ENCODE assay signal across 23 cellular contexts in genomic region chr1:152960452-152961044, GRCh38. TPM values are rescaled to one million over a fixed set of nuclear protein-coding genes. Genes with fewer than 3 reads are reported as not detected.
DNase-seq lines count a peak whose midpoint lies in the region; ATAC-seq, FAIRE-seq and TF ChIP-seq lines count a peak whose summit lies in the region.
"Had no signal": no experiment of that assay in that cellular context is flagged by ENCODE, and none has a peak within 500 bp of the region (broad histone marks: within the 10 kb centered on the region; RNA-seq: fewer than 3 reads in every experiment).

No MANE protein-coding gene starts in this region.

- CTCF ChIA-PET in H1 (lab: Charles Lee; ENCODE audit: partially characterized antibody), result interaction anchor here (0.6 to 7.9 kb wide), 20 partner anchors 8 to 263 kb away, joined by 3 to 114 read pairs (median 3); partner anchors contain the start of gene SPRR2B
- CTCF ChIA-PET in naive thymus-derived CD4-positive, alpha-beta T cell (lab: Charles Lee), result no interaction called here

- H3K18ac ChIP-seq in H1 (ENCODE audit: extremely low read depth, low read length), result no peak overlapping the region

- ATAC-seq in naive thymus-derived CD4-positive, alpha-beta T cell, result no peak
- ATAC-seq: gastrocnemius medialis had no signal

- no peaks in the 10 kb centered on the region for H3K36me3 Mint-ChIP-seq in naive thymus-derived CD4-positive, alpha-beta T cell
- H3K36me3 Mint-ChIP-seq: activated naive CD8-positive, alpha-beta T cell had no signal

- H3K4me2 ChIP-seq in H1 (ENCODE audit: insufficient read depth in 1 of 2, low read depth in 2 of 2, low read length in 2 of 2), result no peak overlapping the region

- no peaks in the 10 kb centered on the region for H3K27me3 ChIP-seq in H1 (replicated peaks in 1 of 4; ENCODE audit: control insufficient read depth in 3 of 4, extremely low read depth in 1 of 4, insufficient read depth in 3 of 4, low read length in 3 of 4)
- no peaks in the 10 kb centered on the region for H3K27me3 ChIP-seq in BE2C
- H3K27me3 ChIP-seq in naive thymus-derived CD4-positive, alpha-beta T cell (ENCODE audit: control insufficient read depth in 2 of 2, insufficient read depth in 2 of 2, low read length in 2 of 2), result no peaks in the 10 kb centered on the region
- H3K27me3 ChIP-seq: cardiac muscle cell, gastrocnemius medialis, MG63, ovary had no signal

- H3K23ac ChIP-seq in H1 (ENCODE audit: insufficient read length), result no peak overlapping the region

- DNase-seq in M059J (ENCODE audit: low read depth), result peak; percentile 5
- peak in 1 of 2 experiments; percentile 68 for DNase-seq in H1 (ENCODE audit: low read depth in 1 of 2, low spot score in 2 of 2)
- DNase-seq in H54 (ENCODE audit: insufficient read length, low spot score), result no peak
- no peak for DNase-seq in BE2C
- no peak for DNase-seq in stimulated activated naive CD4-positive, alpha-beta T cell treated with Interleukin-2 at 50 U/mL for 16 hours (lab: John Stamatoyannopoulos, UW)
- no peak for DNase-seq in naive thymus-derived CD4-positive, alpha-beta T cell
- DNase-seq: activated CD4-positive, CD25-positive, alpha-beta regulatory T cell treated with anti-CD3 and anti-CD28 coated beads, Interleukin-2, amount 50 U/mL, for 72 hours; Calu3; effector CD8-positive, alpha-beta T cell; gastrocnemius medialis; MG63; NCI-H2171; ovary; small intestine; T-helper 1 cell had no signal

- H3K14ac ChIP-seq in H1 (ENCODE audit: insufficient read length), result no peak overlapping the region

- 83% methylated on average over 10 of the region's 10 CpGs; no CpG with 5 or more reads in 1 of the 2 experiments for WGBS in H1 (ENCODE audit: extremely low coverage in 1 of 2, insufficient coverage in 1 of 2, insufficient read length in 1 of 2, insufficient replicate concordance in 2 of 2, low coverage in 1 of 2, low lambda C conversion rate in 2 of 2, missing lambda C conversion rate in 1 of 2), 2 experiments

- H3K4me3 Mint-ChIP-seq in naive thymus-derived CD4-positive, alpha-beta T cell, result no peak overlapping the region
- H3K4me3 Mint-ChIP-seq: activated naive CD8-positive, alpha-beta T cell had no signal

- no peaks in the 10 kb centered on the region for H3K79me1 ChIP-seq in H1 (ENCODE audit: low read depth, low read length)

- no peaks in the 10 kb centered on the region for H3K79me2 ChIP-seq in H1 (ENCODE audit: control insufficient read depth in 1 of 2, insufficient read depth in 2 of 2, low read length in 2 of 2)

- peak; percentile 85 to 90 for TF ChIP-seq RAD21 in H1 (IDR thresholded peaks at IDR 0.05 in 1 of 2, conservative IDR thresholded peaks at IDR 0.05 in 1 of 2; ENCODE audit: low read depth in 2 of 2, low read length in 2 of 2)

- no peaks in the 10 kb centered on the region for H3K4me1 ChIP-seq in H1 (replicated peaks in 1 of 4; ENCODE audit: control insufficient read depth in 3 of 4, insufficient read depth in 4 of 4, low read length in 3 of 4)
- H3K4me1 ChIP-seq in BE2C, result no peaks in the 10 kb centered on the region
- no peaks in the 10 kb centered on the region for H3K4me1 ChIP-seq in naive thymus-derived CD4-positive, alpha-beta T cell (ENCODE audit: control insufficient read depth in 2 of 2, insufficient read depth in 2 of 2, low read length in 2 of 2)
- H3K4me1 ChIP-seq: gastrocnemius medialis had no signal

- H4K20me1 ChIP-seq in H1 (replicated peaks in 1 of 2; ENCODE audit: control insufficient read depth in 1 of 2, insufficient read depth in 2 of 2, low read length in 2 of 2), result no peaks in the 10 kb centered on the region

- no peak overlapping the region for H2BK5ac ChIP-seq in H1 (ENCODE audit: low read depth, low read length)

- peaks cover 0 to 26% (median 10%) of the 10 kb centered on the region in 5 donors for H3K27me3 Mint-ChIP-seq in naive thymus-derived CD4-positive, alpha-beta T cell

- no peak overlapping the region for H3K4ac ChIP-seq in H1 (replicated peaks; ENCODE audit: insufficient read length, low read depth, low read length)

- H3K36me3 ChIP-seq in H1 (ENCODE audit: control insufficient read depth in 2 of 4, insufficient read depth in 4 of 4, low read length in 3 of 4) (no peaks in the 10 kb centered on the region), BE2C (no peaks in the 10 kb centered on the region)
- no peaks in the 10 kb centered on the region for H3K36me3 ChIP-seq in naive thymus-derived CD4-positive, alpha-beta T cell (ENCODE audit: control insufficient read depth in 2 of 3, insufficient read depth in 3 of 3, low read length in 3 of 3)
- H3K36me3 ChIP-seq: cardiac muscle cell, gastrocnemius medialis, MG63, ovary had no signal

- no peak for TF ChIP-seq EP300 in H1 (IDR thresholded peaks at IDR 0.05; ENCODE audit: borderline replicate concordance in 1 of 2, low read depth in 2 of 2, low read length in 2 of 2)

- H3K4me3 ChIP-seq in H1 (ENCODE audit: extremely low read depth in 1 of 4, insufficient read depth in 2 of 4, low read depth in 3 of 4, low read length in 4 of 4) (no peak overlapping the region), BE2C (ENCODE audit: low read depth, low read length) (no peak overlapping the region)
- H3K4me3 ChIP-seq in naive thymus-derived CD4-positive, alpha-beta T cell (ENCODE audit: low read length), result no peak overlapping the region
- H3K4me3 ChIP-seq: cardiac muscle cell, gastrocnemius medialis, MG63, ovary had no signal

- H3K4me1 Mint-ChIP-seq in naive thymus-derived CD4-positive, alpha-beta T cell, result no peaks in the 10 kb centered on the region

- intact Hi-C loops in naive thymus-derived CD4-positive, alpha-beta T cell (cut with micrococcal nuclease), result no loop called here

- H2BK120ac ChIP-seq in H1 (replicated peaks; ENCODE audit: low read depth, low read length), result peak overlapping the region; percentile 47

- no peak overlapping the region for H4K5ac ChIP-seq in H1 (ENCODE audit: insufficient read length, low read depth, low read length)

- no peaks in the 10 kb centered on the region; the same call in 1 of the 2 replicates for H3K23me2 ChIP-seq in H1 (ENCODE audit: low read depth, low read length)

- FAIRE-seq in H1 (lab: Jason Lieb, UNC) (no peak), H54 (lab: Jason Lieb, UNC) (no peak)
- FAIRE-seq: RCC 7860, small intestine had no signal

- POLR2A ChIA-PET in H1 (lab: Charles Lee; ENCODE audit: partially characterized antibody), result no interaction called here
- POLR2A ChIA-PET in naive thymus-derived CD4-positive, alpha-beta T cell (lab: Charles Lee), result no interaction called here

- no peaks in the 10 kb centered on the region for H3K9me3 ChIP-seq in H1 (ENCODE audit: insufficient read depth in 2 of 2, low read depth in 1 of 2, low read length in 1 of 2)
- no peaks in the 10 kb centered on the region for H3K9me3 ChIP-seq in BE2C
- no peaks in the 10 kb centered on the region for H3K9me3 ChIP-seq in naive thymus-derived CD4-positive, alpha-beta T cell (ENCODE audit: control insufficient read depth in 2 of 3, low read length in 3 of 3)
- H3K9me3 ChIP-seq: gastrocnemius medialis, MG63, ovary had no signal

- no peak overlapping the region for H4K91ac ChIP-seq in H1 (replicated peaks; ENCODE audit: insufficient read length, low read length)

- H2AFZ ChIP-seq in H1 (ENCODE audit: low read length), result no peak overlapping the region

- no peaks in the 10 kb centered on the region for H3K9me3 Mint-ChIP-seq in naive thymus-derived CD4-positive, alpha-beta T cell

- H3K56ac ChIP-seq in H1 (replicated peaks; ENCODE audit: insufficient read length, low read depth, low read length), result no peak overlapping the region

- H3K27ac ChIP-seq in 22Rv1, result no peak overlapping the region
- H3K27ac ChIP-seq in H1 (ENCODE audit: low read depth, low read length), result no peak overlapping the region
- H3K27ac ChIP-seq in naive thymus-derived CD4-positive, alpha-beta T cell (ENCODE audit: low read depth, low read length), result no peak overlapping the region
- H3K27ac ChIP-seq: cardiac muscle cell, gastrocnemius medialis, ovary had no signal

- no peak overlapping the region for H2AK5ac ChIP-seq in H1 (ENCODE audit: low read depth, low read length)

- TF ChIP-seq POLR2A in H1 (IDR thresholded peaks at IDR 0.05; ENCODE audit: control extremely low read depth in 1 of 2, low read depth in 2 of 2, low read length in 2 of 2), result no peak
- TF ChIP-seq POLR2A in H54 (IDR thresholded peaks at IDR 0.05; ENCODE audit: low read depth, low read length), result no peak

- no peak overlapping the region for H4K8ac ChIP-seq in H1 (ENCODE audit: extremely low read depth, insufficient read depth, low read length)

- TF ChIP-seq CTCF in 22Rv1 (IDR thresholded peaks at IDR 0.05) (peak; percentile 64), GM12872 (IDR thresholded peaks at IDR 0.05; ENCODE audit: insufficient read depth, low read depth, low read length) (peak; percentile 58), H1 (IDR thresholded peaks at IDR 0.05; ENCODE audit: control extremely low read depth in 1 of 3, insufficient read depth in 1 of 3, low read depth in 1 of 3, low read length in 3 of 3) (peak; percentile 75 to 93 (median 84)), BE2C (IDR thresholded peaks at IDR 0.05; ENCODE audit: low read depth, low read length) (no peak)

- H2BK15ac ChIP-seq in H1 (ENCODE audit: low read length), result no peak overlapping the region

- no peak overlapping the region for H2BK12ac ChIP-seq in H1 (ENCODE audit: low read depth, low read length)

- H3K27ac Mint-ChIP-seq in naive thymus-derived CD4-positive, alpha-beta T cell, result no peak overlapping the region
- H3K27ac Mint-ChIP-seq: activated naive CD8-positive, alpha-beta T cell had no signal

- no peak overlapping the region for H3K9ac ChIP-seq in H1 (replicated peaks in 1 of 4; ENCODE audit: extremely low read depth in 1 of 4, low read depth in 3 of 4, low read length in 3 of 4)

- H2BK20ac ChIP-seq in H1 (ENCODE audit: low read length), result no peak overlapping the region

RNA-seq across cellular contexts. Expression of gene SPRR4, which starts 9.9 kb away (rescaled TPM):
- not detected in 2 replicates for total RNA-seq in M059J (2014; rRNA removed; shearing (Covaris generic))
- total RNA-seq in H1 (2021; fragmentation: NEBNext Ultra II Directional; extraction: Animal tissue kit (Norgen Biotek cat#: 25700)), result not detected in 2 replicates
- polyA plus RNA-seq in H1 (2011; rRNA removed), result not detected in 2 replicates
- polyA plus RNA-seq in H1 (2011; cell fraction: cytosol; rRNA removed), result not detected
- not detected for polyA plus RNA-seq in H1 (2011; cell fraction: nucleus; rRNA removed)
- polyA plus RNA-seq in H1 (2012, experiment 1 of 2), result not detected in 4 replicates
- polyA plus RNA-seq in H1 (2012, experiment 2 of 2), result not detected
- not detected for polyA plus RNA-seq in H1 (2013, experiment 1 of 2)
- polyA plus RNA-seq in H1 (2013, experiment 2 of 2), result not detected
- not detected in 2 replicates for polyA minus RNA-seq in H1 (2011; rRNA and poly(A)+ RNA removed)
- polyA minus RNA-seq in H1 (2011; cell fraction: cytosol; rRNA and poly(A)+ RNA removed), result not detected
- not detected for polyA minus RNA-seq in H1 (2011; cell fraction: nucleus; rRNA and poly(A)+ RNA removed)
- not detected for polyA plus RNA-seq in BE2C (2012; ENCODE audit: insufficient read depth, insufficient read length, low read depth)
- not detected for total RNA-seq in naive thymus-derived CD4-positive, alpha-beta T cell
- polyA plus RNA-seq in naive thymus-derived CD4-positive, alpha-beta T cell, result not detected
- total RNA-seq: Calu3, cardiac muscle cell, gastrocnemius medialis, kidney epithelial cell, mononuclear cell, ovary had no signal
- polyA plus RNA-seq: AG04450, cardiac muscle cell, ovary, small intestine had no signal

RNA-seq across cellular contexts. Expression of gene SPRR5, which starts 13.5 kb away (rescaled TPM):
- not detected in 2 replicates for total RNA-seq in M059J (2014; rRNA removed; shearing (Covaris generic))
- total RNA-seq in H1 (2021; fragmentation: NEBNext Ultra II Directional; extraction: Animal tissue kit (Norgen Biotek cat#: 25700)), result not detected in 2 replicates
- not detected in 2 replicates for polyA plus RNA-seq in H1 (2011; rRNA removed)
- not detected for polyA plus RNA-seq in H1 (2011; cell fraction: cytosol; rRNA removed)
- polyA plus RNA-seq in H1 (2011; cell fraction: nucleus; rRNA removed), result not detected
- polyA plus RNA-seq in H1 (2012, experiment 1 of 2), result not detected in 4 replicates
- polyA plus RNA-seq in H1 (2012, experiment 2 of 2), result not detected
- polyA plus RNA-seq in H1 (2013, experiment 1 of 2), result not detected
- not detected for polyA plus RNA-seq in H1 (2013, experiment 2 of 2)
- not detected in 2 replicates for polyA minus RNA-seq in H1 (2011; rRNA and poly(A)+ RNA removed)
- polyA minus RNA-seq in H1 (2011; cell fraction: cytosol; rRNA and poly(A)+ RNA removed), result not detected
- polyA minus RNA-seq in H1 (2011; cell fraction: nucleus; rRNA and poly(A)+ RNA removed), result not detected
- polyA plus RNA-seq in BE2C (2012; ENCODE audit: insufficient read depth, insufficient read length, low read depth), result not detected
- total RNA-seq in naive thymus-derived CD4-positive, alpha-beta T cell, result not detected
- polyA plus RNA-seq in naive thymus-derived CD4-positive, alpha-beta T cell, result not detected
- total RNA-seq: Calu3, cardiac muscle cell, gastrocnemius medialis, kidney epithelial cell, mononuclear cell, ovary had no signal
- polyA plus RNA-seq: AG04450, cardiac muscle cell, ovary, small intestine had no signal

RNA-seq across cellular contexts. Expression of gene SPRR1A, which starts 23.3 kb away (rescaled TPM):
- total RNA-seq in M059J (2014; rRNA removed; shearing (Covaris generic)), result not detected in 2 replicates
- not detected in 2 replicates for total RNA-seq in H1 (2021; fragmentation: NEBNext Ultra II Directional; extraction: Animal tissue kit (Norgen Biotek cat#: 25700))
- not detected in 2 replicates for polyA plus RNA-seq in H1 (2011; rRNA removed)
- polyA plus RNA-seq in H1 (2011; cell fraction: cytosol; rRNA removed), result not detected
- not detected for polyA plus RNA-seq in H1 (2011; cell fraction: nucleus; rRNA removed)
- polyA plus RNA-seq in H1 (2012, experiment 1 of 2), result not detected in 4 replicates
- not detected for polyA plus RNA-seq in H1 (2012, experiment 2 of 2)
- not detected for polyA plus RNA-seq in H1 (2013, experiment 1 of 2)
- not detected for polyA plus RNA-seq in H1 (2013, experiment 2 of 2)
- not detected in 2 replicates for polyA minus RNA-seq in H1 (2011; rRNA and poly(A)+ RNA removed)
- polyA minus RNA-seq in H1 (2011; cell fraction: cytosol; rRNA and poly(A)+ RNA removed), result not detected
- polyA minus RNA-seq in H1 (2011; cell fraction: nucleus; rRNA and poly(A)+ RNA removed), result not detected
- not detected for polyA plus RNA-seq in BE2C (2012; ENCODE audit: insufficient read depth, insufficient read length, low read depth)
- not detected for total RNA-seq in naive thymus-derived CD4-positive, alpha-beta T cell
- not detected for polyA plus RNA-seq in naive thymus-derived CD4-positive, alpha-beta T cell
- total RNA-seq: Calu3, cardiac muscle cell, gastrocnemius medialis, kidney epithelial cell, mononuclear cell, ovary had no signal
- polyA plus RNA-seq: AG04450, cardiac muscle cell, ovary, small intestine had no signal

RNA-seq across cellular contexts. Expression of gene SPRR3, which starts 41.0 kb away (rescaled TPM):
- not detected in 2 replicates for total RNA-seq in M059J (2014; rRNA removed; shearing (Covaris generic))
- total RNA-seq in H1 (2021; fragmentation: NEBNext Ultra II Directional; extraction: Animal tissue kit (Norgen Biotek cat#: 25700)), result not detected in 2 replicates
- polyA plus RNA-seq in H1 (2011; rRNA removed), result not detected in 2 replicates
- polyA plus RNA-seq in H1 (2011; cell fraction: cytosol; rRNA removed), result not detected
- polyA plus RNA-seq in H1 (2011; cell fraction: nucleus; rRNA removed), result not detected
- not detected in 4 replicates for polyA plus RNA-seq in H1 (2012, experiment 1 of 2)
- polyA plus RNA-seq in H1 (2012, experiment 2 of 2), result not detected
- polyA plus RNA-seq in H1 (2013, experiment 1 of 2), result not detected
- polyA plus RNA-seq in H1 (2013, experiment 2 of 2), result 0.06 TPM
- polyA minus RNA-seq in H1 (2011; rRNA and poly(A)+ RNA removed), result not detected in 2 replicates
- not detected for polyA minus RNA-seq in H1 (2011; cell fraction: cytosol; rRNA and poly(A)+ RNA removed)
- not detected for polyA minus RNA-seq in H1 (2011; cell fraction: nucleus; rRNA and poly(A)+ RNA removed)
- polyA plus RNA-seq in BE2C (2012; ENCODE audit: insufficient read depth, insufficient read length, low read depth), result not detected
- not detected for total RNA-seq in naive thymus-derived CD4-positive, alpha-beta T cell
- polyA plus RNA-seq in naive thymus-derived CD4-positive, alpha-beta T cell, result not detected
- total RNA-seq: cardiac muscle cell, gastrocnemius medialis, mononuclear cell had no signal
- polyA plus RNA-seq: AG04450, cardiac muscle cell, ovary had no signal

RNA-seq across cellular contexts. Expression of gene IVL, which starts 52.2 kb away (rescaled TPM):
- not detected in 2 replicates for total RNA-seq in M059J (2014; rRNA removed; shearing (Covaris generic))
- not detected in 2 replicates for total RNA-seq in H1 (2021; fragmentation: NEBNext Ultra II Directional; extraction: Animal tissue kit (Norgen Biotek cat#: 25700))
- not detected in 2 replicates for polyA plus RNA-seq in H1 (2011; rRNA removed)
- not detected for polyA plus RNA-seq in H1 (2011; cell fraction: cytosol; rRNA removed)
- polyA plus RNA-seq in H1 (2011; cell fraction: nucleus; rRNA removed), result not detected
- not detected in 4 replicates for polyA plus RNA-seq in H1 (2012, experiment 1 of 2)
- polyA plus RNA-seq in H1 (2012, experiment 2 of 2), result not detected
- not detected for polyA plus RNA-seq in H1 (2013, experiment 1 of 2)
- not detected for polyA plus RNA-seq in H1 (2013, experiment 2 of 2)
- polyA minus RNA-seq in H1 (2011; rRNA and poly(A)+ RNA removed), result not detected in 2 replicates
- not detected for polyA minus RNA-seq in H1 (2011; cell fraction: cytosol; rRNA and poly(A)+ RNA removed)
- not detected for polyA minus RNA-seq in H1 (2011; cell fraction: nucleus; rRNA and poly(A)+ RNA removed)
- polyA plus RNA-seq in BE2C (2012; ENCODE audit: insufficient read depth, insufficient read length, low read depth), result not detected
- not detected for total RNA-seq in naive thymus-derived CD4-positive, alpha-beta T cell
- not detected for polyA plus RNA-seq in naive thymus-derived CD4-positive, alpha-beta T cell
- total RNA-seq: cardiac muscle cell, gastrocnemius medialis, mononuclear cell, ovary had no signal
- polyA plus RNA-seq: AG04450, cardiac muscle cell, ovary had no signal
